14 cellular contexts compared by ENCODE assay signal in the genomic region with DNA sequence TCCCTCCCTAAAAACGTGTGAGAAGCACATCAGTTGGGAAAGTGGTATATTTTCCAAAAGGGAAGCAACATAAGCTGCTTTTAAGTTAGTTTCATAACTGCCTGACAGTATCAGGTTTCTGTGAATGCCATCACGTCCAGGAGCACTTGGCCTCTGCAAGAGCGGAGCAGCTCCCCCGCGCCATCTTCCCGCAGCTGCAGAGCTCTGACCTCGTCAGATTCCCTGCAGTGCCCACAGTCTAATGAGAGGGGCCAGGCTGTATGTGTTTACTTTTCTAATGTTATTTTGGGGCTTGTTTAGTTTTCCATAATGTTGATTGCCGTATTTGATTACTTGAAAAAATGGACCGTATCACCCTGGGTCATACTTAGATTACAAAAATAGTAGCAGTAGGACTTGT.
"Had no signal": no experiment of that assay in that cellular context is flagged by ENCODE, and none has a peak within 500 bp of the region (broad histone marks: within the 10 kb centered on the region; RNA-seq: fewer than 3 reads in every experiment).

No MANE protein-coding gene starts in this region.

- H3K9ac ChIP-seq: parathyroid adenoma had no signal

- H3K4me1 ChIP-seq: foreskin keratinocyte, parathyroid adenoma, thyroid gland had no signal

- H3K4me3 Mint-ChIP-seq: activated CD4-positive, alpha-beta memory T cell treated with anti-CD3 and anti-CD28 coated beads for 36 hours; activated naive CD8-positive, alpha-beta T cell treated with anti-CD3 and anti-CD28 coated beads for 36 hours; activated T-cell treated with anti-CD3 and anti-CD28 coated beads, Interleukin-2, amount 50 U/mL, for 4 hours had no signal

- H3K4me3 ChIP-seq: dorsolateral prefrontal cortex, thyroid gland had no signal

- H3K27ac Mint-ChIP-seq: activated CD4-positive, alpha-beta memory T cell treated with anti-CD3 and anti-CD28 coated beads for 36 hours; activated naive CD8-positive, alpha-beta T cell treated with anti-CD3 and anti-CD28 coated beads for 36 hours had no signal

- DNase-seq: activated CD4-positive, alpha-beta memory T cell treated with anti-CD3 and anti-CD28 coated beads for 36 hours; activated CD4-positive, alpha-beta T cell treated with anti-CD3 and anti-CD28 coated beads for 1 hour; activated effector memory CD4-positive, alpha-beta T cell treated with anti-CD3 and anti-CD28 coated beads, Interleukin-2, amount 50 U/mL, for 16 hours; activated naive CD8-positive, alpha-beta T cell treated with anti-CD3 and anti-CD28 coated beads for 36 hours; activated T-cell treated with anti-CD3 and anti-CD28 coated beads, Interleukin-2, amount 50 U/mL, for 4 hours; anterior cingulate cortex; foreskin keratinocyte; mammary epithelial cell; retina; small intestine; thyroid gland had no signal

- H3K27ac ChIP-seq: dorsolateral prefrontal cortex, foreskin keratinocyte, parathyroid adenoma, thyroid gland had no signal

- H3K79me2 ChIP-seq: parathyroid adenoma had no signal

- H2AFZ ChIP-seq: parathyroid adenoma had no signal

- H3K27me3 ChIP-seq: dorsolateral prefrontal cortex, foreskin keratinocyte, thyroid gland had no signal

- H3K9me3 Mint-ChIP-seq: activated CD4-positive, alpha-beta memory T cell treated with anti-CD3 and anti-CD28 coated beads for 36 hours; activated naive CD8-positive, alpha-beta T cell treated with anti-CD3 and anti-CD28 coated beads for 36 hours; activated T-cell treated with anti-CD3 and anti-CD28 coated beads, Interleukin-2, amount 50 U/mL, for 4 hours had no signal

- H3K9me3 ChIP-seq: thyroid gland had no signal

- H3K36me3 ChIP-seq: thyroid gland had no signal

- ATAC-seq: activated T-cell treated with anti-CD3 and anti-CD28 coated beads, Interleukin-2, amount 50 U/mL, for 4 hours; foreskin keratinocyte; left lobe of liver had no signal

- H3K27me3 Mint-ChIP-seq: activated CD4-positive, alpha-beta memory T cell treated with anti-CD3 and anti-CD28 coated beads for 36 hours; activated naive CD8-positive, alpha-beta T cell treated with anti-CD3 and anti-CD28 coated beads for 36 hours had no signal
